In genomic region chr12:48856379-48856778, GRCh38 we compare ENCODE assay signal across 3 cellular contexts.
TF ChIP-seq lines count a peak whose summit lies in the region.

No MANE protein-coding gene starts in this region.

TF ChIP-seq in A549, 52 proteins besides CTCF, POLR2A, EP300 and RAD21:
- peak; percentile 98 for TF ChIP-seq POLR2AphosphoS2 (conservative IDR thresholded peaks at IDR 0.05; ENCODE audit: low read length)
- TF ChIP-seq RCOR1 (IDR thresholded peaks at IDR 0.05; ENCODE audit: low read depth, low read length), result no peak
- TF ChIP-seq HMGXB4 (CRISPR knock-in tag; IDR thresholded peaks at IDR 0.05; ENCODE audit: borderline replicate concordance), result no peak
- TF ChIP-seq CEBPB (IDR thresholded peaks at IDR 0.05), result no peak
- no peak for TF ChIP-seq ELK1 (IDR thresholded peaks at IDR 0.05; ENCODE audit: low read depth, low read length)
- no peak for TF ChIP-seq MYC (IDR thresholded peaks at IDR 0.05; ENCODE audit: borderline replicate concordance, low read length)
- no peak for TF ChIP-seq ATOH8 (CRISPR knock-in tag; IDR thresholded peaks at IDR 0.05; ENCODE audit: low read depth)
- no peak for TF ChIP-seq ZFP36 (IDR thresholded peaks at IDR 0.05; ENCODE audit: borderline replicate concordance, partially characterized antibody)
- TF ChIP-seq HOXA7 (CRISPR knock-in tag; IDR thresholded peaks at IDR 0.05), result 0 out of 2 replicates have a peak, but pooled peaks have one; percentile 72
TF ChIP-seq in A549: peak in this region for 2.

TF ChIP-seq in GM12878, 131 proteins besides CTCF, POLR2A, EP300 and RAD21:
- no peak for TF ChIP-seq HCFC1 (IDR thresholded peaks at IDR 0.05; ENCODE audit: low read length)
- no peak for TF ChIP-seq FOXM1 (IDR thresholded peaks at IDR 0.05; ENCODE audit: low read depth, low read length)
- TF ChIP-seq CREM (IDR thresholded peaks at IDR 0.05; ENCODE audit: low read depth), result no peak
- 0 out of 2 replicates have a peak, but pooled peaks have one; percentile 30 for TF ChIP-seq POLR2AphosphoS5 (IDR thresholded peaks at IDR 0.05; ENCODE audit: low read length)

TF ChIP-seq in H1, 55 proteins besides CTCF, POLR2A, EP300 and RAD21:
- TF ChIP-seq POLR2AphosphoS5 (IDR thresholded peaks at IDR 0.05; ENCODE audit: low read depth, low read length) (peak; percentile 57; the same call in 1 of the 2 replicates), JUND (IDR thresholded peaks at IDR 0.05; ENCODE audit: low read length) (no peak)
